1 cellular context compared by ENCODE assay signal in genomic region chr20:21052686-21053001, GRCh38.
TF ChIP-seq lines count a peak whose summit lies in the region.

No MANE protein-coding gene starts in this region.

TF ChIP-seq in H1, 55 proteins besides CTCF, POLR2A, EP300 and RAD21:
- no peak for TF ChIP-seq NRF1 (IDR thresholded peaks at IDR 0.05; ENCODE audit: low read depth, low read length)
- TF ChIP-seq GABPA (IDR thresholded peaks at IDR 0.05; ENCODE audit: borderline replicate concordance, insufficient read depth, low read length): no peak
- no peak for TF ChIP-seq GTF2F1 (IDR thresholded peaks at IDR 0.05; ENCODE audit: borderline replicate concordance, low read depth, low read length)
- no peak for TF ChIP-seq TBP (IDR thresholded peaks at IDR 0.05; ENCODE audit: low read depth, low read length)
- TF ChIP-seq CREB1 (IDR thresholded peaks at IDR 0.05): no peak
- no peak for TF ChIP-seq RXRA (IDR thresholded peaks at IDR 0.05; ENCODE audit: insufficient read depth, low read depth, low read length)
- no peak for TF ChIP-seq SIX5 (IDR thresholded peaks at IDR 0.05; ENCODE audit: low read depth, low read length)
- TF ChIP-seq EGR1 (IDR thresholded peaks at IDR 0.05; ENCODE audit: borderline replicate concordance, low read depth, low read length): no peak
- TF ChIP-seq RNF2 (IDR thresholded peaks at IDR 0.05; ENCODE audit: borderline replicate concordance, low read depth, low read length, missing control alignments, poor library complexity, severe bottlenecking): no peak
- no peak for TF ChIP-seq ATF3 (IDR thresholded peaks at IDR 0.05; ENCODE audit: insufficient read depth, low read depth, low read length)
- no peak for TF ChIP-seq FOSL1 (IDR thresholded peaks at IDR 0.05; ENCODE audit: insufficient read depth, low read depth, low read length)
